8 cellular contexts compared by ENCODE assay signal in the genomic region with DNA sequence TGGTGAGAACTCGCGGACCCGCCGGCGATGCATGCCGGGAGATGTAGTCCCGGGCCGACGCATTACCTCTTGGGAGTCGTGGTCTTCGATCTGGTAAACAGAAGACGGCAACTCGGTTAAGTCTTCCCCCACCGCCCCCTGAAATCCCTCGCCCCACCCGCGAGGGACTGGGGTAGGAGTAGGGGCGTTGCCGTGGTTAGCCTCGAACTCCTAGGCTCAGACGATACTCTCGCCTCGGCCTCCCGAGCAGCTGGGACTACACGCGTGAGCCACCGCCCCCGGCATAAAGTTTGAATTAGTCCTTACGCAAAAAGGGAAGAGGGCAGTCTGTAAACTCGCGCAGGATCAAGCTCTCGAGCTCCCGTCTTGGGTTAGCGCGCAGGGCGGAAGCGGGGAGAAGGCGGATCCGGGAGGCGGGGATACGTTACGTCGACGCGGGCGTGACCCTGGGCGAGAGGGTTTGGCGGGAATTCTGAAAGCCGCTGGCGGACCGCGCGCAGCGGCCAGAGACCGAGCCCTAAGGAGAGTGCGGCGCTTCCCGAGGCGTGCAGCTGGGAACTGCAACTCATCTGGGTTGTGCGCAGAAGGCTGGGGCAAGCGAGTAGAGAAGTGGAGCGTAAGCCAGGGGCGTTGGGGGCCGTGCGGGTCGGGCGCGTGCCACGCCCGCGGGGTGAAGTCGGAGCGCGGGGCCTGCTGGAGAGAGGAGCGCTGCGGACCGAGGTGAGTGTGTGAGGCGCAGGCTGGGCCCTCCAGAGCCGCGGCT. TPM values are rescaled to one million over a fixed set of nuclear protein-coding genes. Genes with fewer than 3 reads are reported as not detected.
DNase-seq lines count a peak whose midpoint lies in the region; TF ChIP-seq lines count a peak whose summit lies in the region.

A gene (plus strand): TSS at position 469 of the 763 bp plus-strand sequence. CDS start 3,585 bp downstream, outside the sequence.

- H3K27me3 Mint-ChIP-seq in nephron progenitor cell (ENCODE audit: low read depth, poor library complexity): peaks cover 4% of the 10 kb centered on the region
- H3K27me3 Mint-ChIP-seq in stimulated activated naive CD8-positive, alpha-beta T cell treated with anti-CD3 and anti-CD28 coated beads, Interleukin-15, Interleukin-2, amounts not matched to agents 100 ng/mL and 50 ng/mL, for 24 hours: no peaks in the 10 kb centered on the region

- H3K4me1 ChIP-seq in HAP-1 (peaks cover 7% of the 10 kb centered on the region), MM.1S (ENCODE audit: low read length) (peaks cover 7% of the 10 kb centered on the region; the same call in 1 of the 2 replicates)

- peaks cover 28% of the 10 kb centered on the region for H3F3A ChIP-seq in MM.1S (ENCODE audit: insufficient read depth, low read length)

- peaks cover 21% of the 10 kb centered on the region for H3K36me3 Mint-ChIP-seq in nephron progenitor cell (ENCODE audit: low read depth)
- peaks cover 49% of the 10 kb centered on the region for H3K36me3 Mint-ChIP-seq in stimulated activated naive CD8-positive, alpha-beta T cell treated with anti-CD3 and anti-CD28 coated beads, Interleukin-15, Interleukin-2, amounts not matched to agents 100 ng/mL and 50 ng/mL, for 24 hours (ENCODE audit: low read depth)

- H3K27me3 ChIP-seq in HAP-1 (ENCODE audit: low read depth) (no peaks in the 10 kb centered on the region), MM.1S (replicated peaks; ENCODE audit: insufficient read depth, low read length) (no peaks in the 10 kb centered on the region)

- H3K9ac ChIP-seq in MM.1S (ENCODE audit: low read length): peak within 1 kb of the TSS; percentile 98

- peak within 1 kb of the TSS; percentile 99 for H3K27ac Mint-ChIP-seq in nephron progenitor cell
- peak within 1 kb of the TSS; percentile 100 for H3K27ac Mint-ChIP-seq in stimulated activated naive CD8-positive, alpha-beta T cell treated with anti-CD3 and anti-CD28 coated beads, Interleukin-15, Interleukin-2, amounts not matched to agents 100 ng/mL and 50 ng/mL, for 24 hours

- peak within 1 kb of the TSS; percentile 98 for H3K27ac ChIP-seq in MM.1S (ENCODE audit: low read length)

- H4K20me1 ChIP-seq in MM.1S (ENCODE audit: insufficient read depth, low read length): no peaks in the 10 kb centered on the region

- H3K4me3 Mint-ChIP-seq in nephron progenitor cell: peak within 1 kb of the TSS; percentile 100
- H3K4me3 Mint-ChIP-seq in stimulated activated naive CD8-positive, alpha-beta T cell treated with anti-CD3 and anti-CD28 coated beads, Interleukin-15, Interleukin-2, amounts not matched to agents 100 ng/mL and 50 ng/mL, for 24 hours: peak within 1 kb of the TSS; percentile 100

- peak within 1 kb of the TSS; percentile 98 for H2AFZ ChIP-seq in MM.1S (ENCODE audit: low read length)

- H3K79me2 ChIP-seq in MM.1S (ENCODE audit: low read length): peaks cover 35% of the 10 kb centered on the region

- DNase-seq in G401 (ENCODE audit: low spot score) (peak; percentile 88), HAP-1 (ENCODE audit: low spot score in 2 of 2) (peak; percentile 93 to 97), MM.1S (peak; percentile 94), SHP77 treated with DMSO at 0.1 percent for 48 hours (lab: John Stamatoyannopoulos, UW) (peak; percentile 71), fibroblast of the conjunctiva (ENCODE audit: low read depth) (peak; percentile 87), nephron progenitor cell (peak; percentile 92)
- DNase-seq in activated effector memory CD4-positive, alpha-beta T cell treated with anti-CD3 and anti-CD28 coated beads, Interleukin-2, amount 50 U/mL, for 16 hours: peak; percentile 97

- H3K4me3 ChIP-seq in HAP-1: peak within 1 kb of the TSS; percentile 95
- H3K4me3 ChIP-seq in MM.1S (ENCODE audit: low read length): peak within 1 kb of the TSS; percentile 100

- H3K9me3 Mint-ChIP-seq in nephron progenitor cell: no peaks in the 10 kb centered on the region
- no peaks in the 10 kb centered on the region for H3K9me3 Mint-ChIP-seq in stimulated activated naive CD8-positive, alpha-beta T cell treated with anti-CD3 and anti-CD28 coated beads, Interleukin-15, Interleukin-2, amounts not matched to agents 100 ng/mL and 50 ng/mL, for 24 hours

- H3K9me3 ChIP-seq in HAP-1 (no peaks in the 10 kb centered on the region), MM.1S (replicated peaks; ENCODE audit: insufficient read depth, low read length) (no peaks in the 10 kb centered on the region)

- H3K36me3 ChIP-seq in HAP-1 (replicated peaks) (peaks cover 15% of the 10 kb centered on the region), MM.1S (replicated peaks; ENCODE audit: insufficient read depth, low read length) (no peaks in the 10 kb centered on the region)

- H3K4me2 ChIP-seq in MM.1S (ENCODE audit: low read depth, low read length): peak within 1 kb of the TSS; percentile 94

- in situ Hi-C loops in G401 (cut with HindIII; ENCODE audit: low sequenced_read_pairs) (no loop called here), HAP-1 (cut with MboI; ENCODE audit: low sequenced_read_pairs) (no loop called here)

- peaks cover 30% of the 10 kb centered on the region for H3K4me1 Mint-ChIP-seq in nephron progenitor cell
- H3K4me1 Mint-ChIP-seq in stimulated activated naive CD8-positive, alpha-beta T cell treated with anti-CD3 and anti-CD28 coated beads, Interleukin-15, Interleukin-2, amounts not matched to agents 100 ng/mL and 50 ng/mL, for 24 hours (ENCODE audit: low read depth): peaks cover 31% of the 10 kb centered on the region

- no peaks in the 10 kb centered on the region for H3K9me2 ChIP-seq in MM.1S (replicated peaks; ENCODE audit: insufficient read depth, low read length)

- no peak for TF ChIP-seq CTCF in MM.1S (IDR thresholded peaks at IDR 0.05; ENCODE audit: low read length)
- TF ChIP-seq CTCF in nephron progenitor cell (IDR thresholded peaks at IDR 0.05): no peak

RNA-seq across cellular contexts. Expression of the gene that starts here (rescaled TPM):
- 7.1 and 12.0 TPM in 2 replicates for total RNA-seq in G401 (2014; rRNA removed; shearing (Covaris generic))

Comparison
In these comparisons a context has a peak if more than half of its experiments do, and no peak if none do; other contexts are left out.
1. Peak in every context shown above with its lines: DNase-seq, H3K4me3 ChIP-seq and H3K27ac ChIP-seq.